Comparison of ENCODE assay signal across 7 cellular contexts in the genomic region with DNA sequence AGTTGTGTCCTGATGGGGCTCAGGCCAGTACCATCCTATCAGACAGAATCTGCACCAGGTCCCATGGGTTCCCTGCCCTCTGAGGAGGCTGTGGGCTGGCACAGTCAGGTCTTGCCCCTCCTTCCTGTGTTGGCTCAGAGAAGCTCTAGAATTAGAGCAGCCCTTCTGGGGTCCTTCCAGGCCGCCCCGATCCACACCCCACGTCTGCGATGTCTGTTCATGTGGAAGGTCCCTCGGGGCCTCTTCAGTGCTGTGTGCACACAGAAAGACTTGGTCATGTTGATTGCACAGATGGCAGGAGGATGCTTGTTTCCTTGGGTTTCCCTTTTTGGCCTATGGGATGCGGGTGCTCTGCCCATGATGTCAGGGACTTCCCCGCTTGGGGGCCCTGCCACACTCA. TPM values are rescaled to one million over a fixed set of nuclear protein-coding genes. Genes with fewer than 3 reads are reported as not detected.
"Had no signal": no experiment of that assay in that cellular context is flagged by ENCODE, and none has a peak within 500 bp of the region (broad histone marks: within the 10 kb centered on the region; RNA-seq: fewer than 3 reads in every experiment).

No MANE protein-coding gene starts in this region.

RNA-seq across cellular contexts. Expression of a gene that starts 20.3 kb away (rescaled TPM):
- total RNA-seq: HT-29, LHCN-M2, MCF 10A, OCI-LY7, PC-3, Right ventricle myocardium inferior, SJCRH30 had no signal

RNA-seq across cellular contexts. Expression of a gene that starts 32.1 kb away (rescaled TPM):
- total RNA-seq: HT-29, LHCN-M2, MCF 10A, PC-3, Right ventricle myocardium inferior had no signal

RNA-seq across cellular contexts. Expression of a gene that starts 58.1 kb away (rescaled TPM):
- total RNA-seq: HT-29, LHCN-M2, MCF 10A, OCI-LY7, PC-3, Right ventricle myocardium inferior, SJCRH30 had no signal
